ENCODE assay signal across 12 cellular contexts in genomic region chr20:7924692-7925091, GRCh38. TPM values are rescaled to one million over a fixed set of nuclear protein-coding genes. Genes with fewer than 3 reads are reported as not detected.
DNase-seq lines count a peak whose midpoint lies in the region; ATAC-seq and TF ChIP-seq lines count a peak whose summit lies in the region.
"Had no signal": no experiment of that assay in that cellular context is flagged by ENCODE, and none has a peak within 500 bp of the region (broad histone marks: within the 10 kb centered on the region; RNA-seq: fewer than 3 reads in every experiment).

No MANE protein-coding gene starts in this region.

- H3K27me3 ChIP-seq in Panc1 (ENCODE audit: control insufficient read depth, insufficient read depth, low read length) (no peaks in the 10 kb centered on the region), gastrocnemius medialis (no peaks in the 10 kb centered on the region)

- no peaks in the 10 kb centered on the region for H3K36me3 ChIP-seq in Panc1 (ENCODE audit: control insufficient read depth, insufficient read depth, low read length)
- no peaks in the 10 kb centered on the region for H3K36me3 ChIP-seq in gastrocnemius medialis

- no peak for ATAC-seq in Panc1
- ATAC-seq in gastrocnemius medialis = peak; percentile 36
- no peak for ATAC-seq in HG02970 (IDR thresholded peaks at IDR 0.05; ENCODE audit: low FRiP score, unreplicated experiment)
- ATAC-seq in HG03469 (IDR thresholded peaks at IDR 0.05; ENCODE audit: unreplicated experiment) = no peak

- in situ Hi-C loops in Panc1 (cut with HindIII; ENCODE audit: low pct_unique_long_range_greater_than_20kb, low sequenced_read_pairs) (no loop called here), gastrocnemius medialis (cut with MboI; ENCODE audit: low sequenced_read_pairs in 4 of 4) (no loop called here)

- H3K4me3 ChIP-seq in GM12865 (ENCODE audit: low read depth, low read length) (no peak overlapping the region), Panc1 (ENCODE audit: low read depth in 2 of 2, low read length in 2 of 2) (no peak overlapping the region), gastrocnemius medialis (no peak overlapping the region)
- H3K4me3 ChIP-seq: psoas muscle had no signal

- CTCF ChIA-PET in Panc1 (lab: Charles Lee) = no interaction called here

- DNase-seq in GM12865 (ENCODE audit: low read depth) (peak; percentile 3), Panc1 (ENCODE audit: low read depth, low spot score) (peak; percentile 25), fibroblast of peridontal ligament (ENCODE audit: extremely low read depth) (peak; percentile 88), gastrocnemius medialis (no peak)
- no peak for DNase-seq in stimulated activated CD4-positive, alpha-beta T cell treated with anti-CD3 and anti-CD28 coated beads, Interleukin-1b, Interleukin-23, amount 100 ng/mL, for 48 hours
- DNase-seq in activated CD4-positive, alpha-beta T cell treated with anti-CD3 and anti-CD28 coated beads for 48 hours = no peak
- DNase-seq: aorta; NCI-H69; psoas muscle; stimulated activated naive CD4-positive, alpha-beta T cell had no signal

- POLR2A ChIA-PET in Panc1 (lab: Charles Lee) = no interaction called here

- H3K27ac ChIP-seq in Panc1 (ENCODE audit: low read length) (no peak overlapping the region), gastrocnemius medialis (no peak overlapping the region)
- H3K27ac ChIP-seq: psoas muscle had no signal

- intact Hi-C loops in Panc1 (cut with micrococcal nuclease; ENCODE audit: unreplicated experiment) = no loop called here
- intact Hi-C loops in gastrocnemius medialis (cut with DNase I; ENCODE audit: low total_unique reads) = no loop called here

- no TSS peak for BruUV-seq in Panc1 (replicated peaks; lab: Mats Ljungman, UMichigan)

- H3K4me1 ChIP-seq in Panc1 (ENCODE audit: control insufficient read depth, insufficient read depth, low read length) (no peaks in the 10 kb centered on the region), gastrocnemius medialis (no peaks in the 10 kb centered on the region)
- H3K4me1 ChIP-seq: psoas muscle had no signal

- TF ChIP-seq CTCF in GM12865 (IDR thresholded peaks at IDR 0.05; ENCODE audit: insufficient read depth, low read depth, low read length, missing control alignments) (no peak), Panc1 (IDR thresholded peaks at IDR 0.05) (no peak), gastrocnemius medialis (IDR thresholded peaks at IDR 0.05 in 4 of 5, conservative IDR thresholded peaks at IDR 0.05 in 1 of 5) (no peak)

- no peak for TF ChIP-seq POLR2A in gastrocnemius medialis (IDR thresholded peaks at IDR 0.05)

- no peaks in the 10 kb centered on the region for H3K9me3 ChIP-seq in Panc1 (ENCODE audit: control insufficient read depth, insufficient read depth, low read depth, low read length)
- H3K9me3 ChIP-seq in gastrocnemius medialis = no peaks in the 10 kb centered on the region
- H3K9me3 ChIP-seq: psoas muscle had no signal

RNA-seq across cellular contexts. Expression of gene HAO1, which starts 15.6 kb away (rescaled TPM):
- total RNA-seq in Panc1 (2021; ENCODE audit: unreplicated experiment) (0.13 TPM), gastrocnemius medialis (under 1 TPM in 2 of 4 donors, not detected in 2; 0.23 to 0.40 TPM)
- not detected for polyA plus RNA-seq in Panc1 (2012; ENCODE audit: insufficient read length)
- total RNA-seq: aorta, psoas muscle had no signal
- polyA plus RNA-seq: aorta, psoas muscle had no signal

Comparison
In these comparisons a context has a peak if more than half of its experiments do, and no peak if none do; other contexts are left out.
1. DNase-seq: peak in GM12865 (single experiment), Panc1 (single experiment) and fibroblast of peridontal ligament (single experiment); none in gastrocnemius medialis (0 of 2), stimulated activated CD4-positive, alpha-beta T cell treated with anti-CD3 and anti-CD28 coated beads, Interleukin-1b, Interleukin-23, amount 100 ng/mL, for 48 hours (single experiment) and activated CD4-positive, alpha-beta T cell treated with anti-CD3 and anti-CD28 coated beads for 48 hours (single experiment).
2. ATAC-seq: peak in gastrocnemius medialis (2 of 2); none in Panc1 (single experiment), HG02970 (single experiment) and HG03469 (single experiment).